Comparison of ENCODE assay signal across 16 cellular contexts in the genomic region with DNA sequence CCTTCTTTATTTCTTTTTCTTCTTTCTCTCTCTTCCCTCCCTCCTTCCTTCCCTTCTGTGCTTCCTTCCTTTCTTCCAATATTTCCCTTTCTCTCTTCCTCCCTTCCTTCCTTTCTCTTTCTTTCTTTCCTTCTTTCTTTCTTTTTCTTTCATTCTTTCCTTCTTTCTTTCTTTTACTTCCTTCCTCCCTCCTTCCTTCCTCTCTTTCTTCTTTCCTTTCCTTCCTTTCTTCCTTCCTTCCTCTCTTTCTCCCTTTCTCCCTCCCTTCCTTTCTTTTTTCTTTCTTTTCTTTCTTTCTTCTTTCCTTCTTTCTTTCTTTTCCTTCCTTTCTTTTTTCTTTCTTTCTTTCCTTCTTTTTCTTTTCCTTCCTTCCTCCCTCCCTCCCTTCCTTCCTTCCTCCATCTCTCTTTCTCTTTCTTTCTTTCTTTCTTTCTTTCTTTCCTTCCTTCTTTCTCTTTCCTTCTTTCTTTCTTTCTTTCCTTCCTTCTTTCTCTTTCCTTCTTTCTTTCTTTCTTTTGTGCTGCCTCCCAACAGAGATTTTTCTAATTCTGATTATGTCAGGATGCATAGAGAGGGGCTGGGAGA. TPM values are rescaled to one million over a fixed set of nuclear protein-coding genes. Genes with fewer than 3 reads are reported as not detected.
DNase-seq lines count a peak whose midpoint lies in the region; ATAC-seq lines count a peak whose summit lies in the region.
"Had no signal": no experiment of that assay in that cellular context is flagged by ENCODE, and none has a peak within 500 bp of the region (broad histone marks: within the 10 kb centered on the region; RNA-seq: fewer than 3 reads in every experiment).

No MANE protein-coding gene starts in this region.

- H3K4me3 Mint-ChIP-seq in activated T-cell treated with anti-CD3 and anti-CD28 coated beads, Interleukin-2, amount 50 U/mL, for 72 hours = no peak overlapping the region
- no peak overlapping the region for H3K4me3 Mint-ChIP-seq in T-helper 17 cell
- no peak overlapping the region for H3K4me3 Mint-ChIP-seq in central memory CD8-positive, alpha-beta T cell
- no peak overlapping the region for H3K4me3 Mint-ChIP-seq in stimulated activated effector memory CD8-positive, alpha-beta T cell treated with anti-CD3 and anti-CD28 coated beads, Interleukin-12 subunit alpha, Interleukin-12 subunit beta, amount 100 ng/mL, for 72 hours

- DNase-seq in activated T-cell treated with anti-CD3 and anti-CD28 coated beads, Interleukin-2, amount 50 U/mL, for 72 hours = no peak
- DNase-seq in activated T-cell treated with anti-CD3 and anti-CD28 coated beads for 4 hours = no peak
- DNase-seq in T-helper 17 cell = no peak
- no peak for DNase-seq in central memory CD8-positive, alpha-beta T cell (ENCODE audit: low spot score in 2 of 2)
- DNase-seq in stimulated activated effector memory CD8-positive, alpha-beta T cell treated with anti-CD3 and anti-CD28 coated beads, Interleukin-12 subunit alpha, Interleukin-12 subunit beta, amount 100 ng/mL, for 72 hours (ENCODE audit: low spot score in 2 of 2) = no peak
- no peak for DNase-seq in NCI-H1694 treated with DMSO at 0.1 percent for 48 hours (lab: John Stamatoyannopoulos, UW)
- no peak for DNase-seq in cortex of kidney (lab: John Stamatoyannopoulos, UW)
- DNase-seq: DMS 273 treated with DMSO at 0.1 percent for 48 hours, H7, MV-4-11, NCI-H187, NCI-H2107, NCI-H510A treated with DMSO at 0.1 percent for 48 hours, NCI-H774 had no signal

- H3K27ac Mint-ChIP-seq in activated T-cell treated with anti-CD3 and anti-CD28 coated beads, Interleukin-2, amount 50 U/mL, for 72 hours = peak overlapping the region; percentile 11
- peak overlapping the region; percentile 49 for H3K27ac Mint-ChIP-seq in T-helper 17 cell
- peak overlapping the region; percentile 76 for H3K27ac Mint-ChIP-seq in central memory CD8-positive, alpha-beta T cell (ENCODE audit: low read depth)
- peak overlapping the region; percentile 44 for H3K27ac Mint-ChIP-seq in stimulated activated effector memory CD8-positive, alpha-beta T cell treated with anti-CD3 and anti-CD28 coated beads, Interleukin-12 subunit alpha, Interleukin-12 subunit beta, amount 100 ng/mL, for 72 hours

- H3K9me3 ChIP-seq in T-helper 17 cell (ENCODE audit: control insufficient read depth, low read length, poor library complexity, severe bottlenecking) = no peaks in the 10 kb centered on the region

- ATAC-seq in activated T-cell treated with anti-CD3 and anti-CD28 coated beads, Interleukin-2, amount 50 U/mL, for 72 hours (replicated peaks in 1 of 2) = no peak
- no peak for ATAC-seq in T-helper 17 cell
- ATAC-seq in central memory CD8-positive, alpha-beta T cell (replicated peaks; ENCODE audit: extremely low read depth, poor library complexity, severe bottlenecking) = no peak
- ATAC-seq in stimulated activated effector memory CD8-positive, alpha-beta T cell treated with anti-CD3 and anti-CD28 coated beads, Interleukin-12 subunit alpha, Interleukin-12 subunit beta, amount 100 ng/mL, for 72 hours = no peak
- ATAC-seq: Right ventricle myocardium inferior had no signal

- no peaks in the 10 kb centered on the region for H3K9me3 Mint-ChIP-seq in activated T-cell treated with anti-CD3 and anti-CD28 coated beads, Interleukin-2, amount 50 U/mL, for 72 hours
- no peaks in the 10 kb centered on the region for H3K9me3 Mint-ChIP-seq in central memory CD8-positive, alpha-beta T cell
- no peaks in the 10 kb centered on the region for H3K9me3 Mint-ChIP-seq in stimulated activated effector memory CD8-positive, alpha-beta T cell treated with anti-CD3 and anti-CD28 coated beads, Interleukin-12 subunit alpha, Interleukin-12 subunit beta, amount 100 ng/mL, for 72 hours

- no peaks in the 10 kb centered on the region for H3K36me3 Mint-ChIP-seq in activated T-cell treated with anti-CD3 and anti-CD28 coated beads, Interleukin-2, amount 50 U/mL, for 72 hours (ENCODE audit: insufficient read depth in 2 of 2)
- H3K36me3 Mint-ChIP-seq in T-helper 17 cell (ENCODE audit: low read depth) = no peaks in the 10 kb centered on the region
- peaks cover 2% of the 10 kb centered on the region for H3K36me3 Mint-ChIP-seq in central memory CD8-positive, alpha-beta T cell (ENCODE audit: insufficient read depth)
- no peaks in the 10 kb centered on the region for H3K36me3 Mint-ChIP-seq in stimulated activated effector memory CD8-positive, alpha-beta T cell treated with anti-CD3 and anti-CD28 coated beads, Interleukin-12 subunit alpha, Interleukin-12 subunit beta, amount 100 ng/mL, for 72 hours

- peaks cover 17% of the 10 kb centered on the region for H3K27me3 Mint-ChIP-seq in activated T-cell treated with anti-CD3 and anti-CD28 coated beads, Interleukin-2, amount 50 U/mL, for 72 hours (ENCODE audit: low read depth)
- no peaks in the 10 kb centered on the region for H3K27me3 Mint-ChIP-seq in T-helper 17 cell
- peaks cover 2% of the 10 kb centered on the region for H3K27me3 Mint-ChIP-seq in central memory CD8-positive, alpha-beta T cell

- H3K4me1 Mint-ChIP-seq in activated T-cell treated with anti-CD3 and anti-CD28 coated beads, Interleukin-2, amount 50 U/mL, for 72 hours (ENCODE audit: low read depth) = peaks cover 40% of the 10 kb centered on the region
- peaks cover 14% of the 10 kb centered on the region for H3K4me1 Mint-ChIP-seq in T-helper 17 cell
- H3K4me1 Mint-ChIP-seq in central memory CD8-positive, alpha-beta T cell = no peaks in the 10 kb centered on the region
- peaks cover 44% of the 10 kb centered on the region for H3K4me1 Mint-ChIP-seq in stimulated activated effector memory CD8-positive, alpha-beta T cell treated with anti-CD3 and anti-CD28 coated beads, Interleukin-12 subunit alpha, Interleukin-12 subunit beta, amount 100 ng/mL, for 72 hours

RNA-seq across cellular contexts. Expression of gene APOBEC3A, which starts 1.0 kb away (rescaled TPM):
- total RNA-seq in activated T-cell treated with anti-CD3 and anti-CD28 coated beads, Interleukin-2, amount 50 U/mL, for 72 hours = under 1 TPM in 1 of 2 donors, not detected in 1; 0.37 TPM
- total RNA-seq in T-helper 17 cell = 1 to 10 TPM in 1 of 2 donors, under 1 TPM in 1; 0.70 to 4.1 TPM
- total RNA-seq: H7, OCI-LY7 had no signal

RNA-seq across cellular contexts. Expression of gene APOBEC3B, which starts 23.7 kb away (rescaled TPM):
- total RNA-seq in activated T-cell treated with anti-CD3 and anti-CD28 coated beads, Interleukin-2, amount 50 U/mL, for 72 hours = 10 to 100 TPM; 27.1 to 44.7 TPM
- 1 to 10 TPM; 1.2 to 1.5 TPM for total RNA-seq in T-helper 17 cell

RNA-seq across cellular contexts. Expression of gene APOBEC3C, which starts 55.6 kb away (rescaled TPM):
- 100 to 1,000 TPM; 143 to 147 TPM for total RNA-seq in activated T-cell treated with anti-CD3 and anti-CD28 coated beads, Interleukin-2, amount 50 U/mL, for 72 hours
- 10 to 100 TPM; 35.9 to 39.8 TPM for total RNA-seq in T-helper 17 cell

Comparison
In these comparisons a context has a peak if more than half of its experiments do, and no peak if none do; other contexts are left out.
1. H3K27ac Mint-ChIP-seq: peak in every context shown above with its lines; median percentile 76 in central memory CD8-positive, alpha-beta T cell; 49 in T-helper 17 cell; 44 in stimulated activated effector memory CD8-positive, alpha-beta T cell treated with anti-CD3 and anti-CD28 coated beads, Interleukin-12 subunit alpha, Interleukin-12 subunit beta, amount 100 ng/mL, for 72 hours; 11 in activated T-cell treated with anti-CD3 and anti-CD28 coated beads, Interleukin-2, amount 50 U/mL, for 72 hours.
2. RNA of gene APOBEC3B, which starts 23.7 kb away (total RNA-seq): 27.1 to 44.7 TPM in activated T-cell treated with anti-CD3 and anti-CD28 coated beads, Interleukin-2, amount 50 U/mL, for 72 hours; 1.2 to 1.5 TPM in T-helper 17 cell; every median in the first group is over 10 times any median in the second.